1 cellular context compared by ENCODE assay signal in the genomic region with DNA sequence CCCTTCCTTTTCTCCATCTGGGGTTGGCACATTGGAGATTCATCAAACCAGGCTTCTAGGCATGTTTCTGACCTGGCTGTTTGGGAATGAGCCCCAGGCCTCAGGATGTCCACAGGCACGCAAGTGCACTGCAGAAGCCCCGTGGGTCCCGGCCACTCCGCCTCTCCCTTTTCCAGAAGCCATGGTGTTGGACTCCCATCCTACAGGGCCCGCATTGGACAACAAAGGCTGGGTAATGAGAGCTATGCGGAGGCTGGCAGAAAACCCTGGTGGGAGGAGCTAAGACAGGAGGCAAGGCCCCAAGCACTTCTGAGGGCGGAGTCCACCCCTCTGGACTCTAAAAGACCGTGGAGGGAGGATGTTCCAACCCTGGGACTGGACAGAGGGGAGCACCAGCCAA.
TF ChIP-seq lines count a peak whose summit lies in the region.

No MANE protein-coding gene starts in this region.

TF ChIP-seq in GM23338, 12 proteins besides CTCF, POLR2A, EP300 and RAD21 (continued from another document):
- TF ChIP-seq, protein P1, sequence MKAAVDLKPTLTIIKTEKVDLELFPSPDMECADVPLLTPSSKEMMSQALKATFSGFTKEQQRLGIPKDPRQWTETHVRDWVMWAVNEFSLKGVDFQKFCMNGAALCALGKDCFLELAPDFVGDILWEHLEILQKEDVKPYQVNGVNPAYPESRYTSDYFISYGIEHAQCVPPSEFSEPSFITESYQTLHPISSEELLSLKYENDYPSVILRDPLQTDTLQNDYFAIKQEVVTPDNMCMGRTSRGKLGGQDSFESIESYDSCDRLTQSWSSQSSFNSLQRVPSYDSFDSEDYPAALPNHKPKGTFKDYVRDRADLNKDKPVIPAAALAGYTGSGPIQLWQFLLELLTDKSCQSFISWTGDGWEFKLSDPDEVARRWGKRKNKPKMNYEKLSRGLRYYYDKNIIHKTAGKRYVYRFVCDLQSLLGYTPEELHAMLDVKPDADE (IDR thresholded peaks at IDR 0.05): no peak
- TF ChIP-seq STAT1 (IDR thresholded peaks at IDR 0.05; ENCODE audit: unreplicated experiment): no peak
TF ChIP-seq in GM23338: peak in this region for 0.
